In the genomic region with DNA sequence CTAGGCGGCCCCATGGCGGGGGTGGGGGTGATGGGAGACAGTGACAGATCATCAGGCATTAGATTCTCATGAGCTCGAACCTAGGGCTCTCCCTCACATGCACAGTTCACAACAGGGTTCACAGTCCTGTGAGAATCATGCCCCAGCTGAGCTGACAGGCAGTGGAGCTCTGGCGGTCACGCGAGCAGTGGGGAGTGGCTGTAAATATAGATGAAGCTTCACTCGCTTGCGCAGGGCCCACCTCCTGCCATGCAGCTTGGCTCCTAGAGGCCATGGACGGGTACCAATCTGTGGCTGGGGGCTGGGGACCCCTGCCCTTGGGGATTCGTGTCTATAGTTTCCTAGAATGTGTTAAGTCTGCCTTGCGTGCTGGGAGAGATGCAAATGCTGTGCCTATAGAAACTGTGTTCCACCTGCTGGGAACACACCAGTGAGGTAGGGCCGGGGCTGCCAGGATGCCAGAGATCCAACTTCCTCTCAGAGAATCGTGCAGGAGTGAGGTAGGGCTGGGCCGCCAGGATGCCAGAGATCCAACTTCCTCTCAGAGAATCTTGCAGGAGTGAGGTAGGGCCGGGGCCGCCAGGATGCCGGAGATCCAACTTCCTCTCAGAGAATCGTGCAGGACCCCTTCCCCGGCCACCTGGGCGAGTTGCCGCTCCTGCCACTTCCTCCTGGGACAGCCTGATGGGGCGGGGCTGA, we compare ENCODE assay signal across 27 cellular contexts. TPM values are rescaled to one million over a fixed set of nuclear protein-coding genes. Genes with fewer than 3 reads are reported as not detected.
A peak's percentile ranks its signal among the peaks of the same experiment; 100 is the strongest.
DNase-seq lines count a peak whose midpoint lies in the region; ATAC-seq, FAIRE-seq and TF ChIP-seq lines count a peak whose summit lies in the region.
"Had no signal": no experiment of that assay in that cellular context is flagged by ENCODE, and none has a peak within 500 bp of the region (broad histone marks: within the 10 kb centered on the region; RNA-seq: fewer than 3 reads in every experiment).

No MANE protein-coding gene starts in this region.

- no peaks in the 10 kb centered on the region for H3K79me1 ChIP-seq in H1 (ENCODE audit: low read depth, low read length)

- TF ChIP-seq RAD21 in H1 (IDR thresholded peaks at IDR 0.05 in 1 of 2, conservative IDR thresholded peaks at IDR 0.05 in 1 of 2; ENCODE audit: low read depth in 2 of 2, low read length in 2 of 2): no peak

- H2BK120ac ChIP-seq in H1 (replicated peaks; ENCODE audit: low read depth, low read length): no peak overlapping the region

- CTCF ChIA-PET in H1 (lab: Charles Lee; ENCODE audit: partially characterized antibody): interaction anchor here (0.7 to 9.7 kb wide), 12 partner anchors 11 to 143 kb away, joined by 3 to 99 read pairs (median 4); no protein-coding TSS in a partner anchor

- no peak overlapping the region for H2BK20ac ChIP-seq in H1 (ENCODE audit: low read length)

- H2BK15ac ChIP-seq in H1 (ENCODE audit: low read length): no peak overlapping the region

- POLR2A ChIA-PET in H1 (lab: Charles Lee; ENCODE audit: partially characterized antibody): interaction anchor here (1.0 kb wide), 1 partner anchor 11 kb away, joined by 3 read pairs; no protein-coding TSS in a partner anchor

- TF ChIP-seq CTCF in GM13977 (IDR thresholded peaks at IDR 0.05; ENCODE audit: extremely low read depth, insufficient read depth, missing control alignments): no peak
- no peak for TF ChIP-seq CTCF in H1 (IDR thresholded peaks at IDR 0.05; ENCODE audit: control extremely low read depth in 1 of 3, insufficient read depth in 1 of 3, low read depth in 1 of 3, low read length in 3 of 3)
- no peak for TF ChIP-seq CTCF in heart right ventricle (IDR thresholded peaks at IDR 0.05)

- ATAC-seq in heart right ventricle: no peak
- ATAC-seq: activated naive CD4-positive, alpha-beta T cell treated with anti-CD3 and anti-CD28 coated beads, Interleukin-2, amount 50 U/mL, for 72 hours; HepG2; naive thymus-derived CD4-positive, alpha-beta T cell; Panc1; stimulated activated effector memory CD8-positive, alpha-beta T cell treated with anti-CD3 and anti-CD28 coated beads, Interleukin-12 subunit alpha, Interleukin-12 subunit beta, amount 100 ng/mL, for 72 hours had no signal

- H3K23ac ChIP-seq in H1 (ENCODE audit: insufficient read length): no peak overlapping the region

- H3K4me1 ChIP-seq in H1 (replicated peaks in 1 of 4; ENCODE audit: control insufficient read depth in 3 of 4, insufficient read depth in 4 of 4, low read length in 3 of 4): peaks cover 0 to 3% (median 1%) of the 10 kb centered on the region in 4 experiments; a peak in 2 of 7 replicates
- no peaks in the 10 kb centered on the region for H3K4me1 ChIP-seq in rectal smooth muscle tissue (ENCODE audit: control insufficient read depth, insufficient read depth, low read length)
- H3K4me1 ChIP-seq in heart right ventricle: no peaks in the 10 kb centered on the region
- H3K4me1 ChIP-seq: colonic mucosa had no signal

- FAIRE-seq in H1 (lab: Jason Lieb, UNC): no peak
- FAIRE-seq: bronchial epithelial cell, GM12892, HepG2 had no signal

- H3K14ac ChIP-seq in H1 (ENCODE audit: insufficient read length): no peak overlapping the region

- H4K20me1 ChIP-seq in H1 (replicated peaks in 1 of 2; ENCODE audit: control insufficient read depth in 1 of 2, insufficient read depth in 2 of 2, low read length in 2 of 2): peaks cover 0 to 4% of the 10 kb centered on the region in 2 experiments

- no peak overlapping the region for H4K91ac ChIP-seq in H1 (replicated peaks; ENCODE audit: insufficient read length, low read length)

- peak overlapping the region; percentile 48; the same call in 1 of the 2 replicates for H3K18ac ChIP-seq in H1 (ENCODE audit: extremely low read depth, low read length)

- no peaks in the 10 kb centered on the region for H3K79me2 ChIP-seq in H1 (ENCODE audit: control insufficient read depth in 1 of 2, insufficient read depth in 2 of 2, low read length in 2 of 2)

- H2BK5ac ChIP-seq in H1 (ENCODE audit: low read depth, low read length): no peak overlapping the region

- no peak for TF ChIP-seq POLR2A in H1 (IDR thresholded peaks at IDR 0.05; ENCODE audit: control extremely low read depth in 1 of 2, low read depth in 2 of 2, low read length in 2 of 2)

- no peak overlapping the region for H4K5ac ChIP-seq in H1 (ENCODE audit: insufficient read length, low read depth, low read length)

- H3K23me2 ChIP-seq in H1 (ENCODE audit: low read depth, low read length): peaks cover 10% of the 10 kb centered on the region; the same call in 1 of the 2 replicates

- no peak overlapping the region for H3K4ac ChIP-seq in H1 (replicated peaks; ENCODE audit: insufficient read length, low read depth, low read length)

- H3K56ac ChIP-seq in H1 (replicated peaks; ENCODE audit: insufficient read length, low read depth, low read length): no peak overlapping the region

- intact Hi-C loops in heart right ventricle (cut with DNase I): no loop called here

- no peaks in the 10 kb centered on the region for H3K36me3 ChIP-seq in H1 (ENCODE audit: control insufficient read depth in 2 of 4, insufficient read depth in 4 of 4, low read length in 3 of 4)
- H3K36me3 ChIP-seq in rectal smooth muscle tissue (ENCODE audit: control insufficient read depth, insufficient read depth, low read length): no peaks in the 10 kb centered on the region
- no peaks in the 10 kb centered on the region for H3K36me3 ChIP-seq in heart right ventricle
- H3K36me3 ChIP-seq: colonic mucosa, WERI-Rb-1 had no signal

- H2AK5ac ChIP-seq in H1 (ENCODE audit: low read depth, low read length): no peak overlapping the region

- H2AFZ ChIP-seq in H1 (ENCODE audit: low read length): no peak overlapping the region

- DNase-seq in DMS 273 (lab: John Stamatoyannopoulos, UW; ENCODE audit: unreplicated experiment) (peak; percentile 51), DMS 273 treated with DMSO at 0.1 percent for 48 hours (lab: John Stamatoyannopoulos, UW) (no peak), GM13977 (ENCODE audit: low spot score) (peak; percentile 18), H1 (ENCODE audit: low read depth in 1 of 2, low spot score in 2 of 2) (no peak), NCI-H1048 (lab: John Stamatoyannopoulos, UW) (no peak), AG08396 (ENCODE audit: low spot score) (no peak), heart right ventricle (no peak)
- DNase-seq: C1 segment of cervical spinal cord; colonic mucosa; effector CD8-positive, alpha-beta T cell; foreskin melanocyte; Karpas-422; kidney glomerular epithelial cell; NCI-H2107; SHP77 treated with DMSO at 0.1 percent for 48 hours; substantia nigra; T-helper 9 cell had no signal

- WGBS in H1 (ENCODE audit: extremely low coverage in 1 of 2, insufficient coverage in 1 of 2, insufficient read length in 1 of 2, insufficient replicate concordance in 2 of 2, low coverage in 1 of 2, low lambda C conversion rate in 2 of 2, missing lambda C conversion rate in 1 of 2), 2 experiments: 81% methylated on average over 19 of the region's 22 CpGs; no CpG with 5 or more reads in 1 of the 2 experiments
- 81 to 88% methylated on average over 22 of the region's 22 CpGs for WGBS in heart right ventricle, 2 donors

- H3K4me2 ChIP-seq in H1 (ENCODE audit: insufficient read depth in 1 of 2, low read depth in 2 of 2, low read length in 2 of 2): no peak overlapping the region

- H2BK12ac ChIP-seq in H1 (ENCODE audit: low read depth, low read length): no peak overlapping the region

- H3K4me3 ChIP-seq in H1 (ENCODE audit: extremely low read depth in 1 of 4, insufficient read depth in 2 of 4, low read depth in 3 of 4, low read length in 4 of 4) (no peak overlapping the region), rectal smooth muscle tissue (ENCODE audit: low read length) (no peak overlapping the region), heart right ventricle (no peak overlapping the region)
- H3K4me3 ChIP-seq: colonic mucosa had no signal

- H3K27ac ChIP-seq in H1 (ENCODE audit: low read depth, low read length) (no peak overlapping the region), rectal smooth muscle tissue (ENCODE audit: low read depth, low read length) (peak overlapping the region; percentile 65), heart right ventricle (no peak overlapping the region)
- H3K27ac ChIP-seq: 22Rv1, colonic mucosa, WERI-Rb-1 had no signal

- in situ Hi-C loops in GM13977 (cut with MboI; ENCODE audit: low pct_unique_long_range_greater_than_20kb, low sequenced_read_pairs, unreplicated experiment): no loop called here

- H3K9ac ChIP-seq in H1 (replicated peaks in 1 of 4; ENCODE audit: extremely low read depth in 1 of 4, low read depth in 3 of 4, low read length in 3 of 4) (no peak overlapping the region), rectal smooth muscle tissue (ENCODE audit: low read length) (no peak overlapping the region)

- H3K27me3 ChIP-seq in H1 (replicated peaks in 1 of 4; ENCODE audit: control insufficient read depth in 3 of 4, extremely low read depth in 1 of 4, insufficient read depth in 3 of 4, low read length in 3 of 4) (no peaks in the 10 kb centered on the region), rectal smooth muscle tissue (ENCODE audit: control insufficient read depth, insufficient read depth, low read length) (no peaks in the 10 kb centered on the region), heart right ventricle (peaks cover 0 to 41% (median 0%) of the 10 kb centered on the region in 7 donors)
- H3K27me3 ChIP-seq: colonic mucosa had no signal

- peaks cover 0 to 3% of the 10 kb centered on the region in 2 experiments; a peak in 1 of 4 replicates for H3K9me3 ChIP-seq in H1 (ENCODE audit: insufficient read depth in 2 of 2, low read depth in 1 of 2, low read length in 1 of 2)
- no peaks in the 10 kb centered on the region for H3K9me3 ChIP-seq in heart right ventricle
- H3K9me3 ChIP-seq: colonic mucosa had no signal

- no peak for TF ChIP-seq EP300 in H1 (IDR thresholded peaks at IDR 0.05; ENCODE audit: borderline replicate concordance in 1 of 2, low read depth in 2 of 2, low read length in 2 of 2)

- no peak overlapping the region; the same call in 1 of the 2 replicates for H4K8ac ChIP-seq in H1 (ENCODE audit: extremely low read depth, insufficient read depth, low read length)

TF ChIP-seq in H1, 55 proteins besides CTCF, POLR2A, EP300 and RAD21 (continues in another document):
- TF ChIP-seq EGR1 (IDR thresholded peaks at IDR 0.05; ENCODE audit: borderline replicate concordance, low read depth, low read length) (no peak), SIX5 (IDR thresholded peaks at IDR 0.05; ENCODE audit: low read depth, low read length) (no peak), CHD2 (IDR thresholded peaks at IDR 0.05; ENCODE audit: low read length) (no peak), TAF1 (IDR thresholded peaks at IDR 0.05; ENCODE audit: low read depth, low read length) (no peak)

RNA-seq across cellular contexts. Expression of gene EXOC3, which starts 14.1 kb away (rescaled TPM):
- 27.5 and 30.0 TPM in 2 replicates for total RNA-seq in H1 (2021; fragmentation: NEBNext Ultra II Directional; extraction: Animal tissue kit (Norgen Biotek cat#: 25700))
- polyA plus RNA-seq in H1 (2011; rRNA removed) (14.4 and 19.5 TPM in 2 replicates), heart right ventricle (10 to 100 TPM; 29.0 to 29.1 TPM)
- 17.3 TPM for polyA plus RNA-seq in H1 (2011; cell fraction: cytosol; rRNA removed)
- 38.7 TPM for polyA plus RNA-seq in H1 (2011; cell fraction: nucleus; rRNA removed)
- 24.9 to 34.9 TPM (median 31.8 TPM) in 4 replicates for polyA plus RNA-seq in H1 (2012, experiment 1 of 2)
- 19.3 TPM for polyA plus RNA-seq in H1 (2012, experiment 2 of 2)
- polyA plus RNA-seq in H1 (2013, experiment 1 of 2): 16.3 TPM
- 14.9 TPM for polyA plus RNA-seq in H1 (2013, experiment 2 of 2)
- polyA minus RNA-seq in H1 (2011; rRNA and poly(A)+ RNA removed): 16.7 and 19.2 TPM in 2 replicates
- polyA minus RNA-seq in H1 (2011; cell fraction: cytosol; rRNA and poly(A)+ RNA removed): 12.9 TPM
- polyA minus RNA-seq in H1 (2011; cell fraction: nucleus; rRNA and poly(A)+ RNA removed): 14.7 TPM
- total RNA-seq in heart right ventricle: 10 to 100 TPM; 35.9 to 44.7 (median 41.0) TPM

Comparison
In these comparisons a context has a peak if more than half of its experiments do, and no peak if none do; other contexts are left out.
1. DNase-seq: peak in DMS 273 (single experiment) and GM13977 (single experiment); none in DMS 273 treated with DMSO at 0.1 percent for 48 hours (single experiment), H1 (0 of 2), NCI-H1048 (single experiment), AG08396 (single experiment) and heart right ventricle (0 of 2).